Comparison of ENCODE assay signal across 21 cellular contexts in genomic region chr6:101259446-101259845, GRCh38.
DNase-seq lines count a peak whose midpoint lies in the region; FAIRE-seq and TF ChIP-seq lines count a peak whose summit lies in the region.
"Had no signal": no experiment of that assay in that cellular context is flagged by ENCODE, and none has a peak within 500 bp of the region (broad histone marks: within the 10 kb centered on the region; RNA-seq: fewer than 3 reads in every experiment).

No MANE protein-coding gene starts in this region.

- H3K27me3 ChIP-seq in bronchial epithelial cell (ENCODE audit: control insufficient read depth, insufficient read depth, low read length) (no peaks in the 10 kb centered on the region), vagina (no peaks in the 10 kb centered on the region)
- H3K27me3 ChIP-seq: BE2C had no signal

- H3K4me1 ChIP-seq in vagina, result no peaks in the 10 kb centered on the region
- H3K4me1 ChIP-seq: BE2C, HAP-1 had no signal

- peaks cover 11 to 39% (median 24%) of the 10 kb centered on the region in 6 donors for H3K9me3 Mint-ChIP-seq in immature natural killer cell

- H3K27me3 Mint-ChIP-seq in immature natural killer cell (ENCODE audit: low read depth in 3 of 3), result peaks cover 0 to 5% (median 0%) of the 10 kb centered on the region in 3 donors
- H3K27me3 Mint-ChIP-seq: CD4-positive, CD25-positive, alpha-beta regulatory T cell; CD8-positive, alpha-beta memory T cell had no signal

- TF ChIP-seq CTCF in bronchial epithelial cell (IDR thresholded peaks at IDR 0.05; ENCODE audit: insufficient read depth, low read length, severe bottlenecking), result no peak
- no peak for TF ChIP-seq CTCF in vagina (IDR thresholded peaks at IDR 0.05)

- intact Hi-C loops in vagina (cut with DNase I), result no loop called here

- H3K36me3 ChIP-seq in bronchial epithelial cell (ENCODE audit: control insufficient read depth, insufficient read depth, low read length), result no peaks in the 10 kb centered on the region
- no peaks in the 10 kb centered on the region for H3K36me3 ChIP-seq in vagina
- H3K36me3 ChIP-seq: BE2C, HAP-1 had no signal

- H3K4me3 Mint-ChIP-seq in immature natural killer cell, result no peak overlapping the region
- H3K4me3 Mint-ChIP-seq: CD8-positive, alpha-beta memory T cell had no signal

- H3K4me1 Mint-ChIP-seq in immature natural killer cell, result no peaks in the 10 kb centered on the region
- H3K4me1 Mint-ChIP-seq: CD4-positive, CD25-positive, alpha-beta regulatory T cell; CD8-positive, alpha-beta memory T cell had no signal

- H3K27ac Mint-ChIP-seq in immature natural killer cell, result no peak overlapping the region
- H3K27ac Mint-ChIP-seq: CD4-positive, CD25-positive, alpha-beta regulatory T cell; CD8-positive, alpha-beta memory T cell had no signal

- no peak for TF ChIP-seq POLR2A in vagina (IDR thresholded peaks at IDR 0.05)

- no peak overlapping the region for H3K4me3 ChIP-seq in bronchial epithelial cell (ENCODE audit: low read depth, low read length)
- no peak overlapping the region for H3K4me3 ChIP-seq in vagina
- H3K4me3 ChIP-seq: GM23248, HAP-1 had no signal

- H3K36me3 Mint-ChIP-seq in immature natural killer cell, result no peaks in the 10 kb centered on the region
- H3K36me3 Mint-ChIP-seq: CD4-positive, CD25-positive, alpha-beta regulatory T cell; CD8-positive, alpha-beta memory T cell had no signal

- H3K27ac ChIP-seq in vagina, result no peak overlapping the region
- H3K27ac ChIP-seq: GM23248 had no signal

- FAIRE-seq in bronchial epithelial cell (lab: Jason Lieb, UNC), result peak; percentile 7
- FAIRE-seq: A204.1, D721Med, GM12891, HepG2 had no signal

- DNase-seq in ELR (ENCODE audit: low read depth), result peak; percentile 10
- peak; percentile 37 for DNase-seq in LHCN-M2 (ENCODE audit: low read depth)
- peak; percentile 37 for DNase-seq in bronchial epithelial cell (ENCODE audit: low read depth)
- DNase-seq in kidney tubule cell (ENCODE audit: low spot score), result peak; percentile 2
- no peak for DNase-seq in NCI-H2196 treated with DMSO at 0.1 percent for 48 hours (lab: John Stamatoyannopoulos, UW; ENCODE audit: unreplicated experiment)
- DNase-seq in vagina (ENCODE audit: extremely low spot score in 2 of 2), result no peak
- DNase-seq in immature natural killer cell, result no peak
- DNase-seq in NCI-H82 (lab: John Stamatoyannopoulos, UW), result no peak
- DNase-seq: ACHN; BE2C; C1 segment of cervical spinal cord; CD4-positive, CD25-positive, alpha-beta regulatory T cell; CD8-positive, alpha-beta memory T cell; COR-L47; GM23248; KG1 had no signal

- no peaks in the 10 kb centered on the region for H3K9me3 ChIP-seq in vagina
- H3K9me3 ChIP-seq: BE2C had no signal

Comparison
In these comparisons a context has a peak if more than half of its experiments do, and no peak if none do; other contexts are left out.
1. DNase-seq: peak in ELR (single experiment), LHCN-M2 (single experiment), bronchial epithelial cell (single experiment) and kidney tubule cell (single experiment); none in NCI-H2196 treated with DMSO at 0.1 percent for 48 hours (single experiment), vagina (0 of 2), immature natural killer cell (0 of 3) and NCI-H82 (single experiment).